In the genomic region with DNA sequence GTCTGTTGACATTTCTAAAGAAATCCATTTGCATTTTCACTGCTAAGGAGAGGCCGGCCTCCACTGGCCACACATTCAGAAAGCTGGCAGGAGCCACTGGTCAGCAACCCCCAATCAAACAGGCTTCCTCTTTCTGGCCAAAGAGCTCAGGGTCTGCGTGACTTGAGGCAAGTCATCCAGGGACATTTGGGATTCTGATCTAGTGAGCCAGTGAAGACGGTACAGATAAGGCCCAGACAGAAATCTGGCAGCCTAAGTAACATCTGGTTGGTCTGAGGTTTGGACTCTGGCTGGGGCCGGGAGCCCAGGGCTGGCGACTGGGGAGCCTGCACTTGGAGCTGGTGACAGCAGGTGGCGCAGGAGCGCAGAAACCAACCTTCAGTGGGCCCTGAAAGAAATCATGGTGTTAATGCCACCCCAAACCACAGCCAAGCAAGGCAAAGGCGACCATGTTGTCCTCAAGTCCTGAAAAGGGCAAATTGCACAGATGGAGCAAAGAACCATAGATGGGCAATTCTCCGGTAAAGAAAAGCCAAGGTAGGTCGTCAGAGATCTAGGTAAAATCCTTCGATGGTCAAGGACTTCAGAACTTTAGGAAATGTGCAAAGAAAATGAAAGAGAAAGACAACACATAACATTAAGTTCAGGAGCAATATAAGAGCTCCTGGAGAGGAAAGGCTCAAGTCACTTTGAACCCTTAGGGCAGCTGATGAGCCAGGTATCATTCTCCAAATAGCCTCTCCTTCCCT, we compare ENCODE assay signal across 7 cellular contexts.
A peak's percentile ranks its signal among the peaks of the same experiment; 100 is the strongest.
DNase-seq lines count a peak whose midpoint lies in the region; ATAC-seq and TF ChIP-seq lines count a peak whose summit lies in the region.

No MANE protein-coding gene starts in this region.

- H3K4me1 ChIP-seq in KMS-11 (ENCODE audit: low read depth, poor library complexity, severe bottlenecking) (no peaks in the 10 kb centered on the region), tibial nerve (peaks cover 0 to 48% (median 2%) of the 10 kb centered on the region in 4 donors)

- H3K4me2 ChIP-seq in KMS-11: no peak overlapping the region

- H4K20me1 ChIP-seq in KMS-11 (ENCODE audit: insufficient read depth): no peaks in the 10 kb centered on the region

- DNase-seq in GF-D8 (lab: John Stamatoyannopoulos, UW): peak; percentile 86
- peak; percentile 82 for DNase-seq in UCSD-AML1 (lab: John Stamatoyannopoulos, UW; ENCODE audit: unreplicated experiment)
- DNase-seq in erythroblast (lab: John Stamatoyannopoulos, UW): peak; percentile 42 to 63
- DNase-seq in middle frontal gyrus (ENCODE audit: extremely low spot score, low spot score): peak; percentile 68
- peak; percentile 47 to 61 for DNase-seq in tibial nerve (ENCODE audit: low spot score in 2 of 2)

- peak in 1 of 2 donors; percentile 31 for TF ChIP-seq EP300 in tibial nerve (IDR thresholded peaks at IDR 0.05)

- H3K4me3 ChIP-seq in KMS-11 (IDR thresholded peaks at IDR 0.05; ENCODE audit: insufficient read depth, low read depth, low read length): no peak overlapping the region
- H3K4me3 ChIP-seq in tibial nerve: no peak overlapping the region

- ATAC-seq in GM21528 (IDR thresholded peaks at IDR 0.05; ENCODE audit: low FRiP score, unreplicated experiment): peak; percentile 91

- H2AFZ ChIP-seq in KMS-11 (ENCODE audit: low read depth): no peak overlapping the region; the same call in 1 of the 2 replicates

- 31 to 34% methylated on average over 11 of the region's 11 CpGs for WGBS in tibial nerve, 2 donors

- no peaks in the 10 kb centered on the region for H3K79me2 ChIP-seq in KMS-11 (ENCODE audit: insufficient read depth, low read depth)

- no peak for TF ChIP-seq POLR2A in erythroblast (IDR thresholded peaks at IDR 0.05; ENCODE audit: low read length)
- TF ChIP-seq POLR2A in tibial nerve (IDR thresholded peaks at IDR 0.05): no peak

- H3K9me3 ChIP-seq in tibial nerve: no peaks in the 10 kb centered on the region

- H3K27ac ChIP-seq in KMS-11 (no peak overlapping the region), tibial nerve (peak overlapping the region in 2 of 4 donors; percentile 52 to 87)

- TF ChIP-seq CTCF in KMS-11 (conservative IDR thresholded peaks at IDR 0.05; ENCODE audit: low read depth, low read length): peak; percentile 73
- TF ChIP-seq CTCF in tibial nerve (IDR thresholded peaks at IDR 0.05): peak; percentile 75 to 94 (median 91)

- H3K36me3 ChIP-seq in KMS-11 (ENCODE audit: insufficient read depth): no peaks in the 10 kb centered on the region
- no peaks in the 10 kb centered on the region for H3K36me3 ChIP-seq in tibial nerve

- H3K27me3 ChIP-seq in KMS-11 (ENCODE audit: insufficient read depth, low read depth): no peaks in the 10 kb centered on the region
- no peaks in the 10 kb centered on the region for H3K27me3 ChIP-seq in tibial nerve

- no peak overlapping the region for H3K9ac ChIP-seq in KMS-11
